Comparison of ENCODE assay signal across 7 cellular contexts in genomic region chr10:73647875-73648228, GRCh38. TPM values are rescaled to one million over a fixed set of nuclear protein-coding genes. Genes with fewer than 3 reads are reported as not detected.
DNase-seq lines count a peak whose midpoint lies in the region; ATAC-seq and TF ChIP-seq lines count a peak whose summit lies in the region.

No MANE protein-coding gene starts in this region.

- no peak overlapping the region for H3T11ph ChIP-seq in H9 (ENCODE audit: low read length)

- H3K56ac ChIP-seq in H9 (ENCODE audit: insufficient read length, low read depth, low read length): no peak overlapping the region

- TF ChIP-seq POLR2A in adrenal gland (IDR thresholded peaks at IDR 0.05): no peak
- no peak for TF ChIP-seq POLR2A in spleen (IDR thresholded peaks at IDR 0.05)

- H3K23me2 ChIP-seq in H9 (ENCODE audit: insufficient read length, low read depth, low read length, poor library complexity, severe bottlenecking): peaks cover 4% of the 10 kb centered on the region

- H2BK12ac ChIP-seq in H9 (ENCODE audit: insufficient read length, low read depth, low read length): no peak overlapping the region

- H3K4me3 ChIP-seq in adrenal gland (peak overlapping the region; percentile 27 to 86 (median 45)), spleen (peak overlapping the region; percentile 49 to 72 (median 56))

- H2BK20ac ChIP-seq in H9 (ENCODE audit: low read depth, low read length, poor library complexity, severe bottlenecking): no peak overlapping the region

- no peak overlapping the region for H4K5ac ChIP-seq in H9 (ENCODE audit: insufficient read length, low read depth, low read length)

- DNase-seq in H9: no peak
- DNase-seq in adrenal gland: no peak
- DNase-seq in immature natural killer cell: no peak
- DNase-seq in spleen: no peak
- no peak for DNase-seq in NCI-H146 treated with DMSO at 0.1 percent for 48 hours (lab: John Stamatoyannopoulos, UW; ENCODE audit: unreplicated experiment)
- DNase-seq in NCI-H1105 treated with DMSO at 0.1 percent for 48 hours (lab: John Stamatoyannopoulos, UW): no peak

- no CpG with 5 or more reads among the region's 18 CpGs for WGBS in H9 (ENCODE audit: extremely low coverage, insufficient read length, low lambda C conversion rate)
- 2 to 9% (median 4%) methylated on average over 8 to 18 of the region's 18 CpGs for WGBS in adrenal gland, 4 donors
- WGBS in spleen, 5 donors: 8 to 26% (median 15%) methylated on average over 16 to 18 of the region's 18 CpGs

- intact Hi-C loops in adrenal gland (cut with DNase I) (no loop called here), spleen (cut with DNase I; ENCODE audit: low total_unique reads) (loop anchor here (10.0 kb wide), 1 partner anchor 383 kb away; no protein-coding TSS in a partner anchor)

- H3K27ac Mint-ChIP-seq in H9: no peak overlapping the region
- peak overlapping the region in 2 of 6 donors; percentile 17 to 30 for H3K27ac Mint-ChIP-seq in immature natural killer cell

- H3K18ac ChIP-seq in H9 (ENCODE audit: insufficient read length, low read depth, low read length): no peak overlapping the region

- no peak overlapping the region for H4K8ac ChIP-seq in H9 (replicated peaks; ENCODE audit: insufficient read length, low read depth, low read length)

- H2AK5ac ChIP-seq in H9 (ENCODE audit: insufficient read length, low read length): no peak overlapping the region

- no peak overlapping the region for H2BK15ac ChIP-seq in H9 (ENCODE audit: low read depth, low read length)

- H3K27ac ChIP-seq in H9 (ENCODE audit: insufficient read length, low read depth, low read length): no peak overlapping the region
- peak overlapping the region in 3 of 5 donors; percentile 5 to 23 (median 14) for H3K27ac ChIP-seq in adrenal gland
- peak overlapping the region in 2 of 8 donors; percentile 44 to 55 for H3K27ac ChIP-seq in spleen

- H2AFZ ChIP-seq in H9 (ENCODE audit: low read length): no peak overlapping the region

- H3K9ac ChIP-seq in H9 (ENCODE audit: extremely low read depth, insufficient read length, low read length): no peak overlapping the region

- peak overlapping the region; percentile 26 for H3K4me2 ChIP-seq in H9 (ENCODE audit: insufficient read depth, insufficient read length, low read length)

- no peaks in the 10 kb centered on the region for H4K20me1 ChIP-seq in H9 (ENCODE audit: control insufficient read depth, insufficient read depth, insufficient read length)

- H3K36me3 ChIP-seq in adrenal gland (replicated peaks in 1 of 2) (no peaks in the 10 kb centered on the region), spleen (no peaks in the 10 kb centered on the region)

- H3K27me3 Mint-ChIP-seq in H9 (ENCODE audit: low read depth): peaks cover 2% of the 10 kb centered on the region
- peaks cover 0 to 6% (median 2%) of the 10 kb centered on the region in 3 donors for H3K27me3 Mint-ChIP-seq in immature natural killer cell (ENCODE audit: low read depth in 3 of 3)

- ATAC-seq in GM21367 (IDR thresholded peaks at IDR 0.05; ENCODE audit: unreplicated experiment): no peak

- H3K79me2 ChIP-seq in H9 (ENCODE audit: insufficient read depth, low read length): no peaks in the 10 kb centered on the region

- H3K27me3 ChIP-seq in H9 (ENCODE audit: insufficient read depth, low read length) (no peaks in the 10 kb centered on the region), adrenal gland (no peaks in the 10 kb centered on the region), spleen (replicated peaks in 1 of 7) (peaks cover 0 to 20% (median 0%) of the 10 kb centered on the region in 7 donors)

- no peaks in the 10 kb centered on the region for H3K9me3 ChIP-seq in H9 (ENCODE audit: control insufficient read depth, low read depth, low read length)
- H3K9me3 ChIP-seq in adrenal gland (replicated peaks in 1 of 3): no peaks in the 10 kb centered on the region
- no peaks in the 10 kb centered on the region for H3K9me3 ChIP-seq in spleen

- H3K23ac ChIP-seq in H9 (ENCODE audit: insufficient read length, low read depth, low read length): no peak overlapping the region

- H3K4me1 ChIP-seq in H9 (ENCODE audit: insufficient read depth, low read length) (peaks cover 3% of the 10 kb centered on the region; the same call in 1 of the 2 replicates), adrenal gland (replicated peaks in 1 of 2) (peaks cover 0 to 12% of the 10 kb centered on the region in 2 donors), spleen (peaks cover 0 to 31% (median 18%) of the 10 kb centered on the region in 6 donors)

- no peak for TF ChIP-seq CTCF in H9 (conservative IDR thresholded peaks at IDR 0.05)
- TF ChIP-seq CTCF in adrenal gland (IDR thresholded peaks at IDR 0.05): no peak
- TF ChIP-seq CTCF in spleen (IDR thresholded peaks at IDR 0.05 in 8 of 11, conservative IDR thresholded peaks at IDR 0.05 in 3 of 11): no peak

- no peak overlapping the region for H2BK120ac ChIP-seq in H9 (ENCODE audit: low read depth, low read length, poor library complexity, severe bottlenecking)

- H3K4ac ChIP-seq in H9 (ENCODE audit: low read depth, low read length): no peak overlapping the region

- no peak overlapping the region; the same call in 1 of the 2 replicates for H3K14ac ChIP-seq in H9 (ENCODE audit: insufficient read depth, low read length)

- no peak overlapping the region for H4K91ac ChIP-seq in H9 (ENCODE audit: insufficient read length, low read depth, low read length)

- H3K79me1 ChIP-seq in H9 (ENCODE audit: insufficient read depth, low read depth, low read length, poor library complexity, severe bottlenecking): no peaks in the 10 kb centered on the region

- H3K4me3 Mint-ChIP-seq in H9: peak overlapping the region; percentile 71 to 88
- H3K4me3 Mint-ChIP-seq in immature natural killer cell: peak overlapping the region; percentile 59 to 83 (median 74)

- no peaks in the 10 kb centered on the region for H3K9me3 Mint-ChIP-seq in H9
- no peaks in the 10 kb centered on the region for H3K9me3 Mint-ChIP-seq in immature natural killer cell

- H3K36me3 Mint-ChIP-seq in H9 (ENCODE audit: insufficient read depth in 1 of 3, low read depth in 3 of 3): no peaks in the 10 kb centered on the region
- H3K36me3 Mint-ChIP-seq in immature natural killer cell: no peaks in the 10 kb centered on the region

- no peak overlapping the region for H2BK5ac ChIP-seq in H9 (ENCODE audit: insufficient read length, low read length)

- H3K4me1 Mint-ChIP-seq in H9 (peaks cover 18 to 22% of the 10 kb centered on the region in 2 experiments), immature natural killer cell (peaks cover 0 to 11% of the 10 kb centered on the region in 2 donors)

RNA-seq across cellular contexts. Expression of gene MYOZ1, which starts 6.6 kb away (rescaled TPM):
- total RNA-seq in H9 (2021) (1.5 and 2.4 TPM in 2 replicates), adrenal gland (1 to 10 TPM in 1 of 8 donors, under 1 TPM in 7; 0.18 to 4.2 (median 0.46) TPM), spleen (1 to 10 TPM in 2 of 7 donors, under 1 TPM in 3, not detected in 2; 0.54 to 2.1 (median 0.94) TPM)
- polyA plus RNA-seq in adrenal gland (under 1 TPM; 0.40 to 0.74 (median 0.48) TPM), immature natural killer cell (not detected), spleen (under 1 TPM; 0.26 to 0.48 (median 0.32) TPM)

RNA-seq across cellular contexts. Expression of gene SYNPO2L, which starts 8.0 kb away (rescaled TPM):
- total RNA-seq in H9 (2021) (0.11 TPM in 1 of 2 replicates, not detected in the other), adrenal gland (1 to 10 TPM in 3 of 8 donors, under 1 TPM in 3, not detected in 2; 0.12 to 4.3 (median 0.91) TPM), spleen (under 1 TPM in 2 of 7 donors, not detected in 5; 0.19 to 0.23 TPM)
- polyA plus RNA-seq in adrenal gland (under 1 TPM; 0.27 to 0.48 (median 0.32) TPM), immature natural killer cell (not detected), spleen (under 1 TPM; 0.02 to 0.06 (median 0.04) TPM)

RNA-seq across cellular contexts. Expression of gene AGAP5, which starts 50.1 kb away (rescaled TPM):
- total RNA-seq in H9 (2021) (5.2 and 5.5 TPM in 2 replicates), adrenal gland (10 to 100 TPM in 2 of 8 donors, 1 to 10 TPM in 6; 4.6 to 16.1 (median 7.0) TPM), spleen (10 to 100 TPM in 4 of 7 donors, 1 to 10 TPM in 3; 5.4 to 15.7 (median 10.7) TPM)
- polyA plus RNA-seq in adrenal gland (10 to 100 TPM in 2 of 3 donors, 1 to 10 TPM in 1; 5.8 to 19.0 (median 13.3) TPM), immature natural killer cell (under 1 TPM in 1 of 3 donors, not detected in 2; 0.37 TPM), spleen (1 to 10 TPM; 2.6 to 5.8 (median 5.4) TPM)

RNA-seq across cellular contexts. Expression of gene USP54, which starts 56.7 kb away (rescaled TPM):
- 35.7 and 37.9 TPM in 2 replicates for total RNA-seq in H9 (2021)
- 10 to 100 TPM; 10.0 to 26.8 (median 18.3) TPM for total RNA-seq in adrenal gland
- 10 to 100 TPM in 1 of 3 donors, 1 to 10 TPM in 2; 7.3 to 11.6 (median 7.8) TPM for polyA plus RNA-seq in adrenal gland
- 1 to 10 TPM in 1 of 3 donors, under 1 TPM in 1, not detected in 1; 0.48 to 1.6 TPM for polyA plus RNA-seq in immature natural killer cell
- 10 to 100 TPM in 4 of 7 donors, 1 to 10 TPM in 3; 5.6 to 16.8 (median 10.6) TPM for total RNA-seq in spleen
- polyA plus RNA-seq in spleen: 1 to 10 TPM; 1.1 to 2.0 (median 1.7) TPM
